13 cellular contexts compared by ENCODE assay signal in the genomic region with DNA sequence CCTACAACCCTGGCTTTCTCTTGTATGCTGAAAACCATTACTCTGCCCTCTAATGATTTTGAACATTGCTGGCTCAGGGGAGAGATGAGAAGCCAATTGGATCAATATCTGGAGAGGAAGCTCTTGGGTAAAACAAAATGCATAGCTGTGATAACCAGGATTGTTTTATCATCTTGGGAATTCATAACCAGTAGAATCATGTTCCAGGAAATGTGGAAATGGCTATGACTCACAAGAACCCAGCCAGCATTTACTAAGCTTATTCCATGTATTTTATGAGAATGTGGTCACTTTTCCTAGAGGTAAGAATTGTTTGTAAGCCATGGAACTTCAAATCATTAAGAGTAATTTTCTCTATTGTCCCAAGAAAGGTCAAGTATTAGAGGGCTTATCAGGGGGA. TPM values are rescaled to one million over a fixed set of nuclear protein-coding genes. Genes with fewer than 3 reads are reported as not detected.
DNase-seq lines count a peak whose midpoint lies in the region; ATAC-seq and TF ChIP-seq lines count a peak whose summit lies in the region.
"Had no signal": no experiment of that assay in that cellular context is flagged by ENCODE, and none has a peak within 500 bp of the region (broad histone marks: within the 10 kb centered on the region; RNA-seq: fewer than 3 reads in every experiment).

No MANE protein-coding gene starts in this region.

- H3K27ac Mint-ChIP-seq in effector memory CD8-positive, alpha-beta T cell: no peak overlapping the region
- no peak overlapping the region for H3K27ac Mint-ChIP-seq in activated CD4-positive, alpha-beta T cell treated with anti-CD3 and anti-CD28 coated beads, Interleukin-2, amount 10 ng/mL, durations not matched to agents 7 days and 5 days
- no peak overlapping the region for H3K27ac Mint-ChIP-seq in natural killer cell

- intact Hi-C loops in natural killer cell (cut with micrococcal nuclease): no loop called here

- no peaks in the 10 kb centered on the region for H3K27me3 Mint-ChIP-seq in effector memory CD8-positive, alpha-beta T cell
- no peaks in the 10 kb centered on the region for H3K27me3 Mint-ChIP-seq in activated CD4-positive, alpha-beta T cell treated with anti-CD3 and anti-CD28 coated beads, Interleukin-2, amount 10 ng/mL, durations not matched to agents 7 days and 5 days
- no peaks in the 10 kb centered on the region for H3K27me3 Mint-ChIP-seq in natural killer cell (ENCODE audit: low read depth in 2 of 2)

- peaks cover 2 to 14% of the 10 kb centered on the region in 2 donors for H3K9me3 Mint-ChIP-seq in effector memory CD8-positive, alpha-beta T cell
- H3K9me3 Mint-ChIP-seq in activated CD4-positive, alpha-beta T cell treated with anti-CD3 and anti-CD28 coated beads, Interleukin-2, amount 10 ng/mL, durations not matched to agents 7 days and 5 days: peaks cover 5% of the 10 kb centered on the region
- peaks cover 6 to 12% of the 10 kb centered on the region in 2 donors for H3K9me3 Mint-ChIP-seq in natural killer cell

- peak; percentile 94 for DNase-seq in HS-5 (ENCODE audit: low read depth)
- DNase-seq in astrocyte of the hippocampus (ENCODE audit: low read depth, low spot score): peak; percentile 38
- peak; percentile 8 for DNase-seq in iris pigment epithelial cell (ENCODE audit: low read depth)
- DNase-seq in effector memory CD8-positive, alpha-beta T cell: no peak
- DNase-seq in NCI-H345 (lab: John Stamatoyannopoulos, UW): no peak
- no peak for DNase-seq in activated CD4-positive, alpha-beta T cell treated with anti-CD3 and anti-CD28 coated beads, Interleukin-2, amount 10 ng/mL, durations not matched to agents 7 days and 5 days
- no peak for DNase-seq in natural killer cell
- DNase-seq: IMR-90; Kasumi-1; NCI-H1417 treated with DMSO at 0.1 percent for 48 hours; NCI-H2029 treated with DMSO at 0.1 percent for 48 hours; NCI-H524 treated with DMSO at 0.1 percent for 48 hours; NK-92 treated with Interleukin-12 subunit alpha and Interleukin-12 subunit beta, amount 100 ng/mL, for 24 hours had no signal

- POLR2A ChIA-PET in activated CD4-positive, alpha-beta T cell treated with anti-CD3 and anti-CD28 coated beads, Interleukin-2, amount 10 ng/mL, durations not matched to agents 7 days and 5 days (lab: Charles Lee): no interaction called here

- CTCF ChIA-PET in activated CD4-positive, alpha-beta T cell treated with anti-CD3 and anti-CD28 coated beads, Interleukin-2, amount 10 ng/mL, durations not matched to agents 7 days and 5 days (lab: Charles Lee): no interaction called here

- ATAC-seq in effector memory CD8-positive, alpha-beta T cell (replicated peaks): no peak
- ATAC-seq in natural killer cell: no peak

- TF ChIP-seq CTCF in natural killer cell (IDR thresholded peaks at IDR 0.05): no peak

- H3K4me3 Mint-ChIP-seq in effector memory CD8-positive, alpha-beta T cell: no peak overlapping the region
- no peak overlapping the region for H3K4me3 Mint-ChIP-seq in activated CD4-positive, alpha-beta T cell treated with anti-CD3 and anti-CD28 coated beads, Interleukin-2, amount 10 ng/mL, durations not matched to agents 7 days and 5 days
- H3K4me3 Mint-ChIP-seq in natural killer cell: no peak overlapping the region

- no peaks in the 10 kb centered on the region for H3K36me3 Mint-ChIP-seq in effector memory CD8-positive, alpha-beta T cell (ENCODE audit: insufficient read depth)
- no peaks in the 10 kb centered on the region for H3K36me3 Mint-ChIP-seq in activated CD4-positive, alpha-beta T cell treated with anti-CD3 and anti-CD28 coated beads, Interleukin-2, amount 10 ng/mL, durations not matched to agents 7 days and 5 days (ENCODE audit: low read depth)
- no peaks in the 10 kb centered on the region for H3K36me3 Mint-ChIP-seq in natural killer cell

- no peaks in the 10 kb centered on the region for H3K4me1 Mint-ChIP-seq in effector memory CD8-positive, alpha-beta T cell (ENCODE audit: low read depth in 2 of 2)
- H3K4me1 Mint-ChIP-seq in activated CD4-positive, alpha-beta T cell treated with anti-CD3 and anti-CD28 coated beads, Interleukin-2, amount 10 ng/mL, durations not matched to agents 7 days and 5 days: no peaks in the 10 kb centered on the region
- H3K4me1 Mint-ChIP-seq in natural killer cell: no peaks in the 10 kb centered on the region

RNA-seq across cellular contexts. Expression of a gene that starts 51.1 kb away (rescaled TPM):
- total RNA-seq in activated CD4-positive, alpha-beta T cell treated with anti-CD3 and anti-CD28 coated beads, Interleukin-2, amount 10 ng/mL, durations not matched to agents 7 days and 5 days: not detected
- not detected for total RNA-seq in natural killer cell
- total RNA-seq: IMR-90 had no signal

Comparison
In these comparisons a context has a peak if more than half of its experiments do, and no peak if none do; other contexts are left out.
1. DNase-seq: peak in HS-5 (single experiment), astrocyte of the hippocampus (single experiment) and iris pigment epithelial cell (single experiment); none in effector memory CD8-positive, alpha-beta T cell (0 of 3), NCI-H345 (single experiment), activated CD4-positive, alpha-beta T cell treated with anti-CD3 and anti-CD28 coated beads, Interleukin-2, amount 10 ng/mL, durations not matched to agents 7 days and 5 days (single experiment) and natural killer cell (single experiment).